ENCODE assay signal across 8 cellular contexts in genomic region chr7:105003275-105003674, GRCh38.
DNase-seq lines count a peak whose midpoint lies in the region; ATAC-seq and TF ChIP-seq lines count a peak whose summit lies in the region.

No MANE protein-coding gene starts in this region.

- H3K36me3 Mint-ChIP-seq in stimulated activated naive CD8-positive, alpha-beta T cell treated with anti-CD3 and anti-CD28 coated beads, Interleukin-15, Interleukin-2, amounts not matched to agents 100 ng/mL and 50 ng/mL, for 24 hours (ENCODE audit: low read depth) = peaks cover 59% of the 10 kb centered on the region

- H3K9ac ChIP-seq in Loucy (ENCODE audit: low read depth, low read length, poor library complexity, severe bottlenecking) = peak overlapping the region; percentile 25

- H3K79me2 ChIP-seq in ACC112 (ENCODE audit: control insufficient read depth, insufficient read depth, low read length, unreplicated experiment) (peaks cover 98% of the 10 kb centered on the region), Loucy (ENCODE audit: insufficient read depth, low read length) (peaks cover 100% of the 10 kb centered on the region)

- no peaks in the 10 kb centered on the region for H3F3A ChIP-seq in Loucy (ENCODE audit: low read depth)

- no peak for TF ChIP-seq CTCF in Loucy (conservative IDR thresholded peaks at IDR 0.05; ENCODE audit: low read length)

- H3K27me3 ChIP-seq in ACC112 (ENCODE audit: insufficient read depth, low read length) (no peaks in the 10 kb centered on the region), Loucy (ENCODE audit: insufficient read depth, low read length, poor library complexity, severe bottlenecking) (no peaks in the 10 kb centered on the region)

- no peaks in the 10 kb centered on the region for H3K9me3 ChIP-seq in Loucy (ENCODE audit: insufficient read depth, low read depth, low read length)

- no peak for ATAC-seq in GM18868 (IDR thresholded peaks at IDR 0.05; ENCODE audit: unreplicated experiment)
- ATAC-seq in HG02642 (IDR thresholded peaks at IDR 0.05; ENCODE audit: poor library complexity, unreplicated experiment) = no peak

- H4K20me1 ChIP-seq in Loucy (ENCODE audit: insufficient read depth, low read length, poor library complexity, severe bottlenecking) = peaks cover 93% of the 10 kb centered on the region

- H3K4me1 Mint-ChIP-seq in stimulated activated naive CD8-positive, alpha-beta T cell treated with anti-CD3 and anti-CD28 coated beads, Interleukin-15, Interleukin-2, amounts not matched to agents 100 ng/mL and 50 ng/mL, for 24 hours (ENCODE audit: low read depth) = peaks cover 94% of the 10 kb centered on the region

- H3K36me3 ChIP-seq in ACC112 (ENCODE audit: insufficient read depth, low read length) = peaks cover 12% of the 10 kb centered on the region; the same call in 1 of the 2 replicates
- 0 out of 2 replicates have a peak, but pooled peaks cover 5% of the 10 kb centered on the region for H3K36me3 ChIP-seq in Loucy (ENCODE audit: insufficient read depth, low read length)

- no peaks in the 10 kb centered on the region for H3K9me3 Mint-ChIP-seq in stimulated activated naive CD8-positive, alpha-beta T cell treated with anti-CD3 and anti-CD28 coated beads, Interleukin-15, Interleukin-2, amounts not matched to agents 100 ng/mL and 50 ng/mL, for 24 hours

- H3K4me1 ChIP-seq in ACC112 (ENCODE audit: control insufficient read depth, insufficient read depth, low read length, unreplicated experiment) (peaks cover 71% of the 10 kb centered on the region), Loucy (ENCODE audit: insufficient read depth, low read length, poor library complexity, severe bottlenecking) (peaks cover 58% of the 10 kb centered on the region)

- H3K4me3 Mint-ChIP-seq in stimulated activated naive CD8-positive, alpha-beta T cell treated with anti-CD3 and anti-CD28 coated beads, Interleukin-15, Interleukin-2, amounts not matched to agents 100 ng/mL and 50 ng/mL, for 24 hours = peak overlapping the region; percentile 72

- peak overlapping the region; percentile 84 for H3K27ac Mint-ChIP-seq in stimulated activated naive CD8-positive, alpha-beta T cell treated with anti-CD3 and anti-CD28 coated beads, Interleukin-15, Interleukin-2, amounts not matched to agents 100 ng/mL and 50 ng/mL, for 24 hours

- H3K27ac ChIP-seq in ACC112 (ENCODE audit: low read depth, low read length) = peak overlapping the region; percentile 83

- peak overlapping the region; percentile 68 for H3K4me2 ChIP-seq in Loucy (ENCODE audit: low read depth, low read length, poor library complexity, severe bottlenecking)

- peak; percentile 81 for DNase-seq in amniotic epithelial cell (ENCODE audit: low read depth)
- peak; percentile 83 for DNase-seq in iris pigment epithelial cell (ENCODE audit: low read depth)
- no peak for DNase-seq in NCI-H1105 (lab: John Stamatoyannopoulos, UW)

- H3K27me3 Mint-ChIP-seq in stimulated activated naive CD8-positive, alpha-beta T cell treated with anti-CD3 and anti-CD28 coated beads, Interleukin-15, Interleukin-2, amounts not matched to agents 100 ng/mL and 50 ng/mL, for 24 hours = no peaks in the 10 kb centered on the region

- no peaks in the 10 kb centered on the region for H3K9me2 ChIP-seq in Loucy (replicated peaks; ENCODE audit: low read depth, low read length)

- H2AFZ ChIP-seq in ACC112 (ENCODE audit: low read length, unreplicated experiment) (no peak overlapping the region), Loucy (ENCODE audit: low read length) (no peak overlapping the region)

- H3K4me3 ChIP-seq in ACC112 (ENCODE audit: low read depth, low read length) (peak overlapping the region; percentile 52), Loucy (ENCODE audit: low read length, poor library complexity, severe bottlenecking) (peak overlapping the region; percentile 22)
